ENCODE assay signal across 8 cellular contexts in the genomic region with DNA sequence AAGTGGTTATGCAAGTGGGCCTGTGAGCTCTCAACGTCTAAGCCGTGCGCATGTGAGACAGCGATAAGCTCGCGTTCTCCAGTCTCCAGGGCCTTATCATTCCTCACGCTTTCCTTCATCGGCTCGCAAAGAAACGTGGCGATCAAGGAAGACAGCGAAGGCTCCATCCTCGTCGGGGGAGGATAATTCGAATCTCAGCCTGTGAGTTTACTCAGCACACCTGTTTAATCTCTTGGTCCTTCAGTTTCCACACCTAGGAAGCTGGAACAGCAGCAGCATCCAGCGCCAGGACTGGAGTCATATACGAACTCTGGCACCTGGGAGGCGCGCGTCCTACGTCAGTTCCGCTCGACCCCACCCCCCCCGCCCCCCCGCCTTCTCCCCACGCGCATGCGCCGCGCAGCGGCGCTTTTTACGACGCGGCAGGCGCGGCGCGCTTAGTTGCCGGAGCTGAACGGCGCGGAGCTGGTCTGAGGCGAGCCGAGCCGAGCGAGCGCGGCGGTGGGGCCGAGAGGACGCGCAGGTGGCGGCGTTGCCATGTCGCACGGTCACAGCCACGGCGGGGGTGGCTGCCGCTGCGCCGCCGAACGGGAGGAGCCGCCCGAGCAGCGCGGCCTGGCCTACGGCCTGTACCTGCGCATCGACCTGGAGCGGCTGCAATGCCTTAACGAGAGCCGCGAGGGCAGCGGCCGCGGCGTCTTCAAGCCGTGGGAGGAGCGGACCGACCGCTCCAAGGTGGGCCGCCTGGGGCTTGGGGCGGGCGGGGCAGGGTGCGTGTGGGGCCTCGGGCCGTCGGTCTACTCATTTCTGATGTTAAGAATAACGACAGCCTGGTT. TPM values are rescaled to one million over a fixed set of nuclear protein-coding genes. Genes with fewer than 3 reads are reported as not detected.
DNase-seq lines count a peak whose midpoint lies in the region; ATAC-seq, FAIRE-seq and TF ChIP-seq lines count a peak whose summit lies in the region.

A gene with protein sequence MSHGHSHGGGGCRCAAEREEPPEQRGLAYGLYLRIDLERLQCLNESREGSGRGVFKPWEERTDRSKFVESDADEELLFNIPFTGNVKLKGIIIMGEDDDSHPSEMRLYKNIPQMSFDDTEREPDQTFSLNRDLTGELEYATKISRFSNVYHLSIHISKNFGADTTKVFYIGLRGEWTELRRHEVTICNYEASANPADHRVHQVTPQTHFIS (plus strand): TSS at position 440 of the 836 bp plus-strand sequence. CDS start 98 bp downstream, at position 538.

- H3K4me3 ChIP-seq in GM12875 (ENCODE audit: low read depth, low read length) (peak within 1 kb of the TSS; percentile 88), right atrium auricular region (peak within 1 kb of the TSS; percentile 98 to 99)

- no peak for TF ChIP-seq CTCF in GM12875 (IDR thresholded peaks at IDR 0.05; ENCODE audit: borderline replicate concordance, insufficient read depth, low read depth, low read length)
- TF ChIP-seq CTCF in right atrium auricular region (IDR thresholded peaks at IDR 0.05), result no peak

- no peaks in the 10 kb centered on the region for H3K9me3 ChIP-seq in right atrium auricular region

- no peak for FAIRE-seq in urothelium cell line (lab: Jason Lieb, UNC)

- H3K36me3 ChIP-seq in right atrium auricular region, result no peaks in the 10 kb centered on the region

- DNase-seq in NCI-H1930 (lab: John Stamatoyannopoulos, UW), result peak; percentile 77 to 87
- peak; percentile 62 to 90 (median 77) for DNase-seq in T-helper 2 cell
- DNase-seq in amygdala (lab: John Stamatoyannopoulos, UW), result peak in 54 of 56 donors; percentile 22 to 86 (median 68)
- DNase-seq in right atrium auricular region (ENCODE audit: low spot score), result peak; percentile 89
- no peak for DNase-seq in pulmonary artery endothelial cell (ENCODE audit: low read depth, low spot score)
- peak; percentile 96 for DNase-seq in urothelium cell line (ENCODE audit: low spot score)

- H3K4me1 ChIP-seq in right atrium auricular region, result peaks cover 0 to 24% of the 10 kb centered on the region in 2 donors

- no peaks in the 10 kb centered on the region for H3K27me3 ChIP-seq in right atrium auricular region

- peak within 1 kb of the TSS; percentile 89 to 92 for H3K27ac ChIP-seq in right atrium auricular region

- peak; percentile 60 for ATAC-seq in HG02870 (IDR thresholded peaks at IDR 0.05; ENCODE audit: unreplicated experiment)

RNA-seq across cellular contexts. Expression of the gene that starts here (rescaled TPM):
- total RNA-seq in right atrium auricular region (10 to 100 TPM; 30.3 to 39.6 TPM), pulmonary artery endothelial cell (45.6 and 48.2 TPM in 2 replicates)
